Comparison of ENCODE assay signal across 7 cellular contexts in the genomic region with DNA sequence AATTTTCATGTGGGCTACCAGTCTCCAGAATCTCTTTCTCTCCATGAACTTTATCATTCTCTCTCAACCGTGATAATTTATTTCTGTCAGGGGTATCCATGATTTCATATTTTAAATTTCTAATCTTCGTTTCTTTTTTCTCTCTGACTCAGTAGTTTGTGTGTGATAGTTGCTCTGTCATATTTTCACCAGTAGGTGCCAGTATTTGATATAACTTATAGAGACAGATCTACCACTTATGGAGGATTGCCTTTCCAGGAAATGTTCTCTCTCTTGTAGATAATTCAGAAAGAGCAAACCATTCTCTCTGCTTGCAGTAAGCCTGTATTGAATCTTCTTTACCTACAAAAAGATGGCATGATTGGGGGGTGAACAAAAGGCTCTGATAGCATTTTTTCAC.
A peak's percentile ranks its signal among the peaks of the same experiment; 100 is the strongest.
DNase-seq lines count a peak whose midpoint lies in the region; ATAC-seq and TF ChIP-seq lines count a peak whose summit lies in the region.

No MANE protein-coding gene starts in this region.

- no peak overlapping the region for H3K4me3 ChIP-seq in heart left ventricle
- no peak overlapping the region for H3K4me3 ChIP-seq in tibial artery

- H3K9me3 ChIP-seq in T-helper 17 cell (ENCODE audit: control insufficient read depth, low read length, poor library complexity, severe bottlenecking) (no peaks in the 10 kb centered on the region), heart left ventricle (no peaks in the 10 kb centered on the region), tibial artery (no peaks in the 10 kb centered on the region)

- peaks cover 6% of the 10 kb centered on the region for H3K27me3 Mint-ChIP-seq in T-helper 17 cell

- ATAC-seq in T-helper 17 cell (peak; percentile 51), heart left ventricle (peak in 2 of 4 donors; percentile 46 to 59), GM21367 (IDR thresholded peaks at IDR 0.05; ENCODE audit: unreplicated experiment) (no peak)

- H3K4me1 ChIP-seq in heart left ventricle (no peaks in the 10 kb centered on the region), tibial artery (no peaks in the 10 kb centered on the region)

- H3K27me3 ChIP-seq in heart left ventricle (peaks cover 0 to 26% (median 0%) of the 10 kb centered on the region in 9 donors), tibial artery (no peaks in the 10 kb centered on the region)

- TF ChIP-seq CTCF in GM12872 (IDR thresholded peaks at IDR 0.05; ENCODE audit: insufficient read depth, low read depth, low read length) (peak; percentile 41; the same call in 2 of the 3 replicates), LNCAP (IDR thresholded peaks at IDR 0.05) (peak; percentile 46), heart left ventricle (IDR thresholded peaks at IDR 0.05) (peak; percentile 35 to 63 (median 45)), tibial artery (IDR thresholded peaks at IDR 0.05) (peak; percentile 42 to 59)

- H3K36me3 ChIP-seq in heart left ventricle (no peaks in the 10 kb centered on the region), tibial artery (no peaks in the 10 kb centered on the region)

- 16 to 34% (median 16%) methylated on average over 2 of the region's 2 CpGs for WGBS in heart left ventricle, 4 donors

- no peak overlapping the region for H3K4me3 Mint-ChIP-seq in T-helper 17 cell

- no peak overlapping the region for H3K27ac ChIP-seq in heart left ventricle
- H3K27ac ChIP-seq in tibial artery, result no peak overlapping the region

- no peak for TF ChIP-seq POLR2A in heart left ventricle (IDR thresholded peaks at IDR 0.05)

- intact Hi-C loops in heart left ventricle (cut with DNase I), result loop anchor here in 8 of 10 donors (2.0 to 10.0 kb wide), 6 partner anchors 236 to 401 kb away; partner anchors contain the start of gene RPGR (in 4 of the 8)
- intact Hi-C loops in tibial artery (cut with DNase I; ENCODE audit: low total_unique reads), result loop anchor here (5.0 kb wide), 1 partner anchor 246 kb away; no protein-coding TSS in a partner anchor

- no peaks in the 10 kb centered on the region for H3K36me3 Mint-ChIP-seq in T-helper 17 cell (ENCODE audit: low read depth)

- no peak for DNase-seq in T-helper 17 cell
- no peak for DNase-seq in heart left ventricle
- no peak for DNase-seq in tibial artery
- no peak for DNase-seq in NCI-H1436 treated with DMSO at 0.1 percent for 48 hours (lab: John Stamatoyannopoulos, UW)

- H3K27ac Mint-ChIP-seq in T-helper 17 cell, result no peak overlapping the region

- peaks cover 4% of the 10 kb centered on the region for H3K4me1 Mint-ChIP-seq in T-helper 17 cell
